29 cellular contexts compared by ENCODE assay signal in genomic region chr12:117912756-117913155, GRCh38. TPM values are rescaled to one million over a fixed set of nuclear protein-coding genes. Genes with fewer than 3 reads are reported as not detected.
"Had no signal": no experiment of that assay in that cellular context is flagged by ENCODE, and none has a peak within 500 bp of the region (broad histone marks: within the 10 kb centered on the region; RNA-seq: fewer than 3 reads in every experiment).

No MANE protein-coding gene starts in this region.

- H3K27me3 ChIP-seq: left lung, neural progenitor cell, right atrium auricular region, right lobe of liver, tibial nerve, uterus had no signal

- H3K27ac ChIP-seq: left lung, lower lobe of right lung, neural progenitor cell, neutrophil, parathyroid adenoma, right atrium auricular region, right lobe of liver, tibial nerve, uterus had no signal

- DNase-seq: hippocampal formation; kidney; left colon; left lung; lower lobe of right lung; mesendoderm; naive B cell; natural killer cell; nephron progenitor cell; occipital lobe; right lobe of liver; stimulated activated CD4-positive, alpha-beta T cell treated with anti-CD3 and anti-CD28 coated beads, Interleukin-1b, Interleukin-23, amount 100 ng/mL, for 48 hours; stimulated activated CD4-positive, alpha-beta T cell treated with anti-CD3 and anti-CD28 coated beads, Interleukin-2, amount 100 ng/mL, for 48 hours; stimulated activated CD4-positive, alpha-beta T cell treated with anti-CD3 and anti-CD28 coated beads, Interleukin-4, amount 100 ng/mL, for 4 hours; stimulated activated CD8-positive, alpha-beta memory T cell treated with anti-CD3 and anti-CD28 coated beads, Interleukin-4, amount 100 ng/mL, for 48 hours; stimulated activated naive CD4-positive, alpha-beta T cell treated with Interleukin-2 at 50 U/mL for 16 hours; stimulated activated naive CD8-positive, alpha-beta T cell treated with anti-CD3 and anti-CD28 coated beads, Interleukin-15, amount 100 ng/mL, for 72 hours; substantia nigra; uterus had no signal

- H3K27me3 Mint-ChIP-seq: naive B cell; stimulated activated memory B cell treated with anti-CD40 and anti-IgM and Interleukin-4, amounts not matched to agents 10 μg/mL and 1 μg/mL and 100 μg/mL, for 72 hours had no signal

- ATAC-seq: left colon; left lung; lower lobe of right lung; natural killer cell; right lobe of liver; stimulated activated memory B cell treated with anti-CD40 and anti-IgM and Interleukin-4, amounts not matched to agents 10 μg/mL and 1 μg/mL and 100 μg/mL, for 72 hours; stimulated activated naive CD8-positive, alpha-beta T cell treated with anti-CD3 and anti-CD28 coated beads, Interleukin-15, amount 100 ng/mL, for 72 hours had no signal

- H2AFZ ChIP-seq: neural progenitor cell, parathyroid adenoma had no signal

- H3K9me3 ChIP-seq: lower lobe of right lung, neutrophil, right lobe of liver, uterus had no signal

- H3K9me3 Mint-ChIP-seq: neural progenitor cell had no signal

- H3K4me1 Mint-ChIP-seq: mesothelial cell of epicardium; naive B cell; natural killer cell; nephron progenitor cell; neural progenitor cell; stimulated activated memory B cell treated with anti-CD40 and anti-IgM and Interleukin-4, amounts not matched to agents 10 μg/mL and 1 μg/mL and 100 μg/mL, for 72 hours; stimulated activated naive CD8-positive, alpha-beta T cell treated with anti-CD3 and anti-CD28 coated beads, Interleukin-15, amount 100 ng/mL, for 72 hours had no signal

- H3K4me3 Mint-ChIP-seq: mesothelial cell of epicardium; naive B cell; natural killer cell; nephron progenitor cell; neural progenitor cell; stimulated activated memory B cell treated with anti-CD40 and anti-IgM and Interleukin-4, amounts not matched to agents 10 μg/mL and 1 μg/mL and 100 μg/mL, for 72 hours; stimulated activated naive CD8-positive, alpha-beta T cell treated with anti-CD3 and anti-CD28 coated beads, Interleukin-15, amount 100 ng/mL, for 72 hours; type B pancreatic cell had no signal

- H3K9ac ChIP-seq: neural progenitor cell, parathyroid adenoma had no signal

- H3K36me3 Mint-ChIP-seq: mesothelial cell of epicardium; naive B cell; natural killer cell; neural progenitor cell; stimulated activated memory B cell treated with anti-CD40 and anti-IgM and Interleukin-4, amounts not matched to agents 10 μg/mL and 1 μg/mL and 100 μg/mL, for 72 hours; type B pancreatic cell had no signal

- H3K79me2 ChIP-seq: parathyroid adenoma had no signal

- H3K4me1 ChIP-seq: left lung, lower lobe of right lung, neural progenitor cell, parathyroid adenoma, right atrium auricular region, right lobe of liver, tibial nerve, uterus had no signal

- H3K4me3 ChIP-seq: left lung, lower lobe of right lung, neural progenitor cell, right atrium auricular region, right lobe of liver, smooth muscle cell, tibial nerve, uterus had no signal

- H3K36me3 ChIP-seq: left lung, lower lobe of right lung, neural progenitor cell, neutrophil, right atrium auricular region, right lobe of liver, tibial nerve, uterus had no signal

- H3K4me2 ChIP-seq: neural progenitor cell, smooth muscle cell had no signal

- H3K27ac Mint-ChIP-seq: mesothelial cell of epicardium; naive B cell; natural killer cell; nephron progenitor cell; neural progenitor cell; stimulated activated memory B cell treated with anti-CD40 and anti-IgM and Interleukin-4, amounts not matched to agents 10 μg/mL and 1 μg/mL and 100 μg/mL, for 72 hours; stimulated activated naive CD8-positive, alpha-beta T cell treated with anti-CD3 and anti-CD28 coated beads, Interleukin-15, amount 100 ng/mL, for 72 hours; type B pancreatic cell had no signal

RNA-seq across cellular contexts. Expression of gene KSR2, which starts 56.0 kb away (rescaled TPM):
- total RNA-seq: natural killer cell, osteocyte had no signal
- polyA plus RNA-seq: smooth muscle cell had no signal
